ENCODE assay signal across 15 cellular contexts in the genomic region with DNA sequence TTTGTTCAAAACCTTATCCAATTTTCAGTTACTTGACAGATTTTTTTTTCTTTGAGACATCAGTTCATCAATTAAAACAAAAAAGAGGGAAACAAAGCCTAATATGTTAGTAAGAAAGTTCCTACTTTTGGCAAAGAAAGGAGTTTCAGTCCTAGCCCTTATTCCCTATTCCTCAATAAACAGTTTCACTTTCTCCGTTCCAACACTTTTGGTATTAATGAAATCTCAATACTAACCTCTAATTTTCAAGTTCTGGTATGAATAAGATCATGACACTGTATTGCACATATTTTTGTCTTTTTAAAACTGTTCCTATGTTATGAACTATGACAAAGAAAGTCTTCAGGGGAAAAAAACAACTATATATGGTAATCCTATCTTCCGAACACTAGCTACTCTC. TPM values are rescaled to one million over a fixed set of nuclear protein-coding genes. Genes with fewer than 3 reads are reported as not detected.
A peak's percentile ranks its signal among the peaks of the same experiment; 100 is the strongest.
DNase-seq lines count a peak whose midpoint lies in the region; ATAC-seq, FAIRE-seq and TF ChIP-seq lines count a peak whose summit lies in the region.
"Had no signal": no experiment of that assay in that cellular context is flagged by ENCODE, and none has a peak within 500 bp of the region (broad histone marks: within the 10 kb centered on the region; RNA-seq: fewer than 3 reads in every experiment).

No MANE protein-coding gene starts in this region.

- H3K36me3 ChIP-seq in GM12878 (ENCODE audit: control insufficient read depth in 2 of 2, insufficient read depth in 2 of 2, low read length in 1 of 2) (no peaks in the 10 kb centered on the region), muscle layer of duodenum (ENCODE audit: control insufficient read depth in 1 of 2, insufficient read depth in 2 of 2, low read length in 2 of 2) (no peaks in the 10 kb centered on the region), thyroid gland (no peaks in the 10 kb centered on the region)

- no TSS peak for BruUV-seq in GM12878 (replicated peaks; lab: Mats Ljungman, UMichigan)

- no peak overlapping the region for H2AFZ ChIP-seq in GM12878 (ENCODE audit: control insufficient read depth, low read depth, low read length)

- H3K4me2 ChIP-seq in GM12878 (ENCODE audit: control insufficient read depth, insufficient read depth) = peak overlapping the region; percentile 1; the same call in 1 of the 2 replicates

- no peak overlapping the region for H3K9ac ChIP-seq in GM12878 (ENCODE audit: control insufficient read depth, insufficient read depth, low read length)

- CTCF ChIA-PET in GM12878 (lab: Yijun Ruan, JAX) = interaction anchor here (1.2 to 2.7 kb wide), 4 partner anchors 13 to 162 kb away, joined by 3 to 13 read pairs (median 6); no protein-coding TSS in a partner anchor

- intact Hi-C loops in GM12878 (cut with micrococcal nuclease; ENCODE audit: unreplicated experiment) (no loop called here), thyroid gland (cut with DNase I) (no loop called here), right cardiac atrium (cut with DNase I) (no loop called here)

- WGBS in GM12878 (ENCODE audit: insufficient coverage, insufficient replicate concordance, low lambda C conversion rate, missing lambda C conversion rate) = 25% methylated on average over 2 of the region's 2 CpGs
- WGBS in thyroid gland, 2 donors = 83 to 93% methylated on average over 2 of the region's 2 CpGs
- 75% methylated on average over 2 of the region's 2 CpGs for WGBS in right cardiac atrium

- TF ChIP-seq POLR2A in GM12891 (IDR thresholded peaks at IDR 0.05; ENCODE audit: low read depth, low read length) (no peak), GM12878 (IDR thresholded peaks at IDR 0.05; ENCODE audit: low read depth, low read length) (no peak), thyroid gland (IDR thresholded peaks at IDR 0.05) (no peak)

- in situ Hi-C loops in GM12878 (cut with MboI) = no loop called here

- FAIRE-seq in GM12891 (lab: Jason Lieb, UNC) = no peak
- no peak for FAIRE-seq in GM12878 (lab: Jason Lieb, UNC)
- FAIRE-seq: RCC 7860 had no signal

- peaks cover 30% of the 10 kb centered on the region for H3K4me1 ChIP-seq in GM12878 (ENCODE audit: control insufficient read depth, insufficient read depth, low read length)
- peaks cover 11 to 33% of the 10 kb centered on the region in 2 donors for H3K4me1 ChIP-seq in muscle layer of duodenum (ENCODE audit: control insufficient read depth in 1 of 2, insufficient read depth in 2 of 2, low read length in 2 of 2)
- H3K4me1 ChIP-seq in thyroid gland = peaks cover 12 to 14% of the 10 kb centered on the region in 2 donors
- H3K4me1 ChIP-seq in right cardiac atrium (ENCODE audit: control insufficient read depth, insufficient read depth, low read length) = peaks cover 2% of the 10 kb centered on the region

- H3K79me2 ChIP-seq in GM12878 (ENCODE audit: control insufficient read depth, insufficient read depth, low read length) = no peaks in the 10 kb centered on the region; the same call in 1 of the 2 replicates

- H3K9me3 ChIP-seq in GM12878 (replicated peaks; ENCODE audit: control insufficient read depth, insufficient read depth, low read length) (no peaks in the 10 kb centered on the region), muscle layer of duodenum (ENCODE audit: control insufficient read depth in 1 of 2, low read length in 2 of 2) (no peaks in the 10 kb centered on the region), thyroid gland (no peaks in the 10 kb centered on the region), right cardiac atrium (ENCODE audit: control insufficient read depth, low read length) (no peaks in the 10 kb centered on the region)

- H3K4me3 ChIP-seq in GM12878 = no peak overlapping the region
- peak overlapping the region in 1 of 2 donors; percentile 47 for H3K4me3 ChIP-seq in muscle layer of duodenum (ENCODE audit: low read depth in 1 of 2, low read length in 2 of 2)
- no peak overlapping the region for H3K4me3 ChIP-seq in thyroid gland (replicated peaks in 1 of 3)
- no peak overlapping the region for H3K4me3 ChIP-seq in right cardiac atrium (ENCODE audit: low read length)

- no peak for TF ChIP-seq EP300 in GM12878 (IDR thresholded peaks at IDR 0.05; ENCODE audit: borderline replicate concordance in 1 of 2, control insufficient read depth in 1 of 2, low read depth in 2 of 2, low read length in 2 of 2)

- POLR2A ChIA-PET in GM12878 (lab: Charles Lee) = interaction anchor here (1.6 kb wide), 1 partner anchor 11 kb away, joined by 4 read pairs; no protein-coding TSS in a partner anchor

- no peak for TF ChIP-seq RAD21 in GM12878 (IDR thresholded peaks at IDR 0.05; ENCODE audit: insufficient read depth, low read depth, low read length)

- no peaks in the 10 kb centered on the region for H4K20me1 ChIP-seq in GM12878 (ENCODE audit: control insufficient read depth, insufficient read depth)

- RAD21 ChIA-PET in GM12878 (lab: Charles Lee; ENCODE audit: unreplicated experiment) = interaction anchor here (0.9 to 3.0 kb wide), 6 partner anchors 11 to 109 kb away, joined by 3 to 12 read pairs (median 3); partner anchors contain the start of genes DGLUCY and RPS6KA5

- TF ChIP-seq CTCF in GM12878 (IDR thresholded peaks at IDR 0.05 in 2 of 3, conservative IDR thresholded peaks at IDR 0.05 in 1 of 3; ENCODE audit: control insufficient read depth in 2 of 3, extremely low read depth in 1 of 3, insufficient read depth in 1 of 3, low read depth in 3 of 3, low read length in 3 of 3) = no peak
- no peak for TF ChIP-seq CTCF in thyroid gland (IDR thresholded peaks at IDR 0.05)

- DNase-seq in GM12891 (ENCODE audit: insufficient read length, low spot score) (no peak), GM12878 (ENCODE audit: low read depth, low spot score) (no peak), thyroid gland (no peak), right cardiac atrium (no peak), DMS153 treated with DMSO at 0.1 percent for 48 hours (lab: John Stamatoyannopoulos, UW; ENCODE audit: unreplicated experiment) (no peak)
- DNase-seq: CD8-positive, alpha-beta T cell; HCEC 1CT; IMR-90; NCI-H1930; NCI-H2171 treated with DMSO at 0.1 percent for 48 hours; NCI-H510A treated with DMSO at 0.1 percent for 48 hours; SIG-M5 had no signal

- no peak for ATAC-seq in GM12878
- ATAC-seq in right cardiac atrium = no peak
- ATAC-seq in GM19455 (IDR thresholded peaks at IDR 0.05; ENCODE audit: unreplicated experiment) = no peak
- ATAC-seq: CD8-positive, alpha-beta T cell had no signal

- H3K27ac ChIP-seq in GM12878 (ENCODE audit: control insufficient read depth, insufficient read depth) = no peak overlapping the region
- peak overlapping the region; percentile 52 for H3K27ac ChIP-seq in muscle layer of duodenum (ENCODE audit: low read length)
- peak overlapping the region in 2 of 3 donors; percentile 36 to 43 for H3K27ac ChIP-seq in thyroid gland
- no peak overlapping the region for H3K27ac ChIP-seq in right cardiac atrium (ENCODE audit: low read length)

- SMC1A ChIA-PET in GM12878 (lab: Charles Lee; ENCODE audit: uncharacterized antibody, unreplicated experiment) = interaction anchor here (1.1 to 3.2 kb wide), 6 partner anchors 11 to 76 kb away, joined by 3 to 14 read pairs (median 8); partner anchors contain the start of gene RPS6KA5

- H3K27me3 ChIP-seq in GM12878 (replicated peaks in 1 of 2; ENCODE audit: control insufficient read depth in 2 of 2, insufficient read depth in 2 of 2, low read length in 1 of 2) = no peaks in the 10 kb centered on the region
- H3K27me3 ChIP-seq in muscle layer of duodenum (ENCODE audit: low read depth, low read length) = no peaks in the 10 kb centered on the region
- no peaks in the 10 kb centered on the region for H3K27me3 ChIP-seq in thyroid gland
- no peaks in the 10 kb centered on the region for H3K27me3 ChIP-seq in right cardiac atrium (ENCODE audit: control insufficient read depth, insufficient read depth)

TF ChIP-seq in GM12891, 5 proteins besides CTCF, POLR2A, EP300 and RAD21:
- TF ChIP-seq SPI1 (IDR thresholded peaks at IDR 0.05; ENCODE audit: low read depth, low read length) (0 out of 2 replicates have a peak, but pooled peaks have one; percentile 11), POLR2AphosphoS5 (IDR thresholded peaks at IDR 0.05; ENCODE audit: low read depth, low read length) (no peak)

TF ChIP-seq in GM12878, 131 proteins besides CTCF, POLR2A, EP300 and RAD21 (continues in another document):
- peak; percentile 35; the same call in 1 of the 2 replicates for TF ChIP-seq IKZF1 (conservative IDR thresholded peaks at IDR 0.05)
- peak; percentile 53 for TF ChIP-seq JUNB (IDR thresholded peaks at IDR 0.05)
- peak; percentile 51 to 72; a peak in 3 of 4 replicates for TF ChIP-seq IKZF2 (IDR thresholded peaks at IDR 0.05)
- peak; percentile 44 for TF ChIP-seq NFIC (IDR thresholded peaks at IDR 0.05; ENCODE audit: low read depth, low read length)
- no peak for TF ChIP-seq DPF2 (IDR thresholded peaks at IDR 0.05)

RNA-seq across cellular contexts. Expression of gene RPS6KA5, which starts 48.4 kb away (rescaled TPM):
- 0.54 TPM for polyA plus RNA-seq in GM12891 (2012; ENCODE audit: low read depth, missing spikeins)
- total RNA-seq in GM12878 (2013; cell fraction: nucleolus; rRNA removed) = 18.7 and 19.0 TPM in 2 replicates
- 2.4 and 2.8 TPM in 2 replicates for total RNA-seq in GM12878 (2014; rRNA removed)
- 2.7 and 2.8 TPM in 2 replicates for total RNA-seq in GM12878 (2014; rRNA removed; fragmentation: Illumina TruSeq; extraction: Trizol)
- total RNA-seq in GM12878 (2021) = 4.6 and 4.8 TPM in 2 replicates
- polyA plus RNA-seq in GM12878 (2011; ENCODE audit: low read depth) = 0.50 TPM
- 7.0 and 9.6 TPM in 2 replicates for polyA plus RNA-seq in GM12878 (2011; rRNA removed)
- 2.6 and 2.9 TPM in 2 replicates for polyA plus RNA-seq in GM12878 (2011; cell fraction: cytosol; rRNA removed)
- polyA plus RNA-seq in GM12878 (2011; cell fraction: nucleus; rRNA removed) = 8.2 and 8.8 TPM in 2 replicates
- polyA plus RNA-seq in GM12878 (2012) = 1.0 and 1.3 TPM in 2 replicates
- polyA plus RNA-seq in GM12878 (2014; fragmentation: Illumina TruSeq; extraction: Trizol) = 4.1 and 4.5 TPM in 2 replicates
- polyA plus RNA-seq in GM12878 (2014; fragmentation: Nextera tagmentation; extraction: Ambion mirVana) = 1 to 10 TPM; 1.4 to 1.5 TPM
- 2.4 and 3.3 TPM in 2 replicates for polyA plus RNA-seq in GM12878 (2014; rRNA removed)
- polyA plus RNA-seq in GM12878 (2016; fragmentation: Nextera tagmentation; extraction: Ambion mirVana) = 1 to 10 TPM; 5.5 to 6.3 TPM
- 6.4 and 8.0 TPM in 2 replicates for polyA minus RNA-seq in GM12878 (2011; rRNA and poly(A)+ RNA removed)
- 2.8 and 3.3 TPM in 2 replicates for polyA minus RNA-seq in GM12878 (2011; cell fraction: cytosol; rRNA and poly(A)+ RNA removed)
- 7.6 and 11.9 TPM in 2 replicates for polyA minus RNA-seq in GM12878 (2011; cell fraction: nucleus; rRNA and poly(A)+ RNA removed)
- total RNA-seq in thyroid gland = 10 to 100 TPM in 1 of 4 donors, 1 to 10 TPM in 3; 6.4 to 17.4 (median 8.9) TPM
- 10 to 100 TPM in 3 of 4 donors, 1 to 10 TPM in 1; 9.9 to 15.5 (median 13.2) TPM for total RNA-seq in right cardiac atrium
- 2.0 TPM for polyA plus RNA-seq in right cardiac atrium

Comparison
In these comparisons a context has a peak if more than half of its experiments do, and no peak if none do; other contexts are left out.
1. H3K27ac ChIP-seq: peak in muscle layer of duodenum (single experiment) and thyroid gland (2 of 3); none in GM12878 (single experiment) and right cardiac atrium (single experiment).